In the genomic region with DNA sequence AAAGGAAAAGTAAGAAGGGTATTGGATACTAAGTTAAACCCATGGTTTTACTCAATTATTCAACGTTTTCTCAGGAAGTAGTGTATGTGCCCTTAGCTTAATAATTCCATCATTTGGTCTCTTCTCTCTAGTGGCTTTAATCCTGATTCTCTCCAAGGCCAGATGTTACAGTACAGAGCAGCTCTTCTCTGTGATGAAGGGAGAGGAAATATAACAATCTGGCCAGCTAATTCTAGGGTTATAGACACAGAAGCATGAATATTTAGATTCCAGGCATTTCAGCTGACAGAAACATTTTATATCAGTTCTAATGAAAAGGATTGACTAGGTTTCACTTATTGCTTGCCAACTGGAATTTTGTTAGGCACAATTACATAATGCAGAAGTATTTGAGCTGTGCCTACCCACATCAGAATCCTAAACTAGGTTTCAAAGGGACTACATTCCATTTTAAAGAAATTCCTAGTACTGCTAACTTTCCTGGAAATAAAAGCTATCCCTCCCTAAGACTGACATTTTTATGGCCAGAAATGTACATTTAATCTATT, we compare ENCODE assay signal across 22 cellular contexts.
"Had no signal": no experiment of that assay in that cellular context is flagged by ENCODE, and none has a peak within 500 bp of the region (broad histone marks: within the 10 kb centered on the region; RNA-seq: fewer than 3 reads in every experiment).

No MANE protein-coding gene starts in this region.

- H3K27me3 ChIP-seq: ascending aorta, breast epithelium, gastrocnemius medialis, ovary, right lobe of liver, suprapubic skin, vagina had no signal

- H3K4me2 ChIP-seq: neural progenitor cell had no signal

- H3K4me1 Mint-ChIP-seq: activated CD4-positive, alpha-beta memory T cell treated with anti-CD3 and anti-CD28 coated beads, Interleukin-2, amount 10 ng/mL, durations not matched to agents 7 days and 5 days; activated naive CD4-positive, alpha-beta T cell treated with anti-CD3 and anti-CD28 coated beads, Interleukin-2, amount 10 ng/mL, durations not matched to agents 7 days and 5 days; activated naive CD8-positive, alpha-beta T cell treated with anti-CD3 and anti-CD28 coated beads, Interleukin-2, amount 50 U/mL, for 24 hours had no signal

- H3K36me3 ChIP-seq: ascending aorta, breast epithelium, gastrocnemius medialis, neural progenitor cell, ovary, right lobe of liver, suprapubic skin, vagina had no signal

- H3K27me3 Mint-ChIP-seq: activated naive CD4-positive, alpha-beta T cell treated with anti-CD3 and anti-CD28 coated beads, Interleukin-2, amount 10 ng/mL, durations not matched to agents 7 days and 5 days had no signal

- H3K9me3 Mint-ChIP-seq: activated CD4-positive, alpha-beta memory T cell treated with anti-CD3 and anti-CD28 coated beads, Interleukin-2, amount 10 ng/mL, durations not matched to agents 7 days and 5 days; activated naive CD4-positive, alpha-beta T cell treated with anti-CD3 and anti-CD28 coated beads, Interleukin-2, amount 10 ng/mL, durations not matched to agents 7 days and 5 days; activated naive CD8-positive, alpha-beta T cell treated with anti-CD3 and anti-CD28 coated beads, Interleukin-2, amount 50 U/mL, for 24 hours; activated T-cell treated with anti-CD3 and anti-CD28 coated beads, Interleukin-2, amount 50 U/mL, for 24 hours; activated T-helper 2 cell treated with anti-CD3 and anti-CD28 coated beads, Interferon-gamma antibody, Interleukin-2, Interleukin-4, amounts not matched to agents 10 μg/mL and 5 μg/mL and 100 μg/mL, durations not matched to agents 14 hours and 24 hours and 36 hours; neural progenitor cell; stimulated activated naive CD8-positive, alpha-beta T cell treated with anti-CD3 and anti-CD28 coated beads, Interleukin-15, Interleukin-2, amounts not matched to agents 100 ng/mL and 50 ng/mL, for 24 hours; WTC11 had no signal

- FAIRE-seq: small intestine had no signal

- DNase-seq: activated CD4-positive, alpha-beta memory T cell treated with anti-CD3 and anti-CD28 coated beads, Interleukin-2, amount 10 ng/mL, durations not matched to agents 7 days and 5 days; activated CD4-positive, alpha-beta T cell treated with anti-CD3 and anti-CD28 coated beads for 4 hours; activated naive CD4-positive, alpha-beta T cell treated with anti-CD3 and anti-CD28 coated beads, Interleukin-2, amount 10 ng/mL, durations not matched to agents 7 days and 5 days; activated naive CD8-positive, alpha-beta T cell treated with anti-CD3 and anti-CD28 coated beads, Interleukin-2, amount 50 U/mL, for 24 hours; activated T-cell treated with anti-CD3 and anti-CD28 coated beads, Interleukin-2, amount 50 U/mL, for 24 hours; gastrocnemius medialis; head of caudate nucleus; left ventricle myocardium superior; ovary; right lobe of liver; small intestine; stimulated activated CD4-positive, alpha-beta T cell treated with anti-CD3 and anti-CD28 coated beads, Interleukin-15, amount 100 ng/mL, for 24 hours; stimulated activated CD4-positive, alpha-beta T cell treated with anti-CD3 and anti-CD28 coated beads, Interleukin-2, amount 100 ng/mL, for 48 hours; trophoblast cell had no signal

- H3K4me3 Mint-ChIP-seq: activated CD4-positive, alpha-beta memory T cell treated with anti-CD3 and anti-CD28 coated beads, Interleukin-2, amount 10 ng/mL, durations not matched to agents 7 days and 5 days; activated naive CD4-positive, alpha-beta T cell treated with anti-CD3 and anti-CD28 coated beads, Interleukin-2, amount 10 ng/mL, durations not matched to agents 7 days and 5 days; activated naive CD8-positive, alpha-beta T cell treated with anti-CD3 and anti-CD28 coated beads, Interleukin-2, amount 50 U/mL, for 24 hours; activated T-cell treated with anti-CD3 and anti-CD28 coated beads, Interleukin-2, amount 50 U/mL, for 24 hours; neural progenitor cell; stimulated activated naive CD8-positive, alpha-beta T cell treated with anti-CD3 and anti-CD28 coated beads, Interleukin-15, Interleukin-2, amounts not matched to agents 100 ng/mL and 50 ng/mL, for 24 hours; WTC11 had no signal

- H2AFZ ChIP-seq: neural progenitor cell had no signal

- ATAC-seq: activated naive CD8-positive, alpha-beta T cell treated with anti-CD3 and anti-CD28 coated beads, Interleukin-2, amount 50 U/mL, for 24 hours; gastrocnemius medialis; left ventricle myocardium superior; right lobe of liver; WTC11 had no signal

- H3K27ac Mint-ChIP-seq: activated CD4-positive, alpha-beta memory T cell treated with anti-CD3 and anti-CD28 coated beads, Interleukin-2, amount 10 ng/mL, durations not matched to agents 7 days and 5 days; activated naive CD4-positive, alpha-beta T cell treated with anti-CD3 and anti-CD28 coated beads, Interleukin-2, amount 10 ng/mL, durations not matched to agents 7 days and 5 days; activated naive CD8-positive, alpha-beta T cell treated with anti-CD3 and anti-CD28 coated beads, Interleukin-2, amount 50 U/mL, for 24 hours; activated T-cell treated with anti-CD3 and anti-CD28 coated beads, Interleukin-2, amount 50 U/mL, for 24 hours; activated T-helper 2 cell treated with anti-CD3 and anti-CD28 coated beads, Interferon-gamma antibody, Interleukin-2, Interleukin-4, amounts not matched to agents 10 μg/mL and 5 μg/mL and 100 μg/mL, durations not matched to agents 14 hours and 24 hours and 36 hours; neural progenitor cell; stimulated activated naive CD8-positive, alpha-beta T cell treated with anti-CD3 and anti-CD28 coated beads, Interleukin-15, Interleukin-2, amounts not matched to agents 100 ng/mL and 50 ng/mL, for 24 hours; WTC11 had no signal

- H3K4me3 ChIP-seq: ascending aorta, breast epithelium, gastrocnemius medialis, neural progenitor cell, ovary, right lobe of liver, suprapubic skin, vagina had no signal

- H3K27ac ChIP-seq: ascending aorta, breast epithelium, gastrocnemius medialis, neural progenitor cell, ovary, right lobe of liver, suprapubic skin, vagina had no signal

- H3K9ac ChIP-seq: neural progenitor cell had no signal

- H3K9me3 ChIP-seq: ascending aorta, breast epithelium, gastrocnemius medialis, ovary, right lobe of liver, suprapubic skin, vagina had no signal

- H3K36me3 Mint-ChIP-seq: activated naive CD4-positive, alpha-beta T cell treated with anti-CD3 and anti-CD28 coated beads, Interleukin-2, amount 10 ng/mL, durations not matched to agents 7 days and 5 days; neural progenitor cell; WTC11 had no signal

- H3K4me1 ChIP-seq: breast epithelium, gastrocnemius medialis, right lobe of liver, suprapubic skin, vagina had no signal
